Comparison of ENCODE assay signal across 1 cellular context in the genomic region with DNA sequence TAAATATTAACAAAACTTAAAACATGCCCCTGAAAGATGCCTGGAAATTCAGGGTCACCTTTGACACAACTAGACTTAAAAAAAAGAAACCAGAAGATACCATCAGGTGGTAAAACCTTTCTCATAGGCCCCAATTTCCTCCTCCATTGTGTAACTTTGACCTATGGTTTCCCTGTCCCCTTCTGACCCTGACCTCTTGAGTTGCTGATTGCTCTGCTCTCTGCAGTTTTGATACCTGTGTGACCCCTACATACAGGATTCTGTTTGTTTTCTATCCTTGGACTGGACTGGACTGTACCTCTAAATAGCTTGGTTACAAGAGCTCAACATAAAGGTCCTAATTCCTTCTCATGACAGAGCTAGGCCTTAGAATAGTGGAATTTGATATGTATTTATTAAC.
A peak's percentile ranks its signal among the peaks of the same experiment; 100 is the strongest.
TF ChIP-seq lines count a peak whose summit lies in the region.

No MANE protein-coding gene starts in this region.

TF ChIP-seq in HepG2, 621 proteins besides CTCF, POLR2A, EP300 and RAD21 (continued from another document and continues in another):
- TF ChIP-seq, protein P1, sequence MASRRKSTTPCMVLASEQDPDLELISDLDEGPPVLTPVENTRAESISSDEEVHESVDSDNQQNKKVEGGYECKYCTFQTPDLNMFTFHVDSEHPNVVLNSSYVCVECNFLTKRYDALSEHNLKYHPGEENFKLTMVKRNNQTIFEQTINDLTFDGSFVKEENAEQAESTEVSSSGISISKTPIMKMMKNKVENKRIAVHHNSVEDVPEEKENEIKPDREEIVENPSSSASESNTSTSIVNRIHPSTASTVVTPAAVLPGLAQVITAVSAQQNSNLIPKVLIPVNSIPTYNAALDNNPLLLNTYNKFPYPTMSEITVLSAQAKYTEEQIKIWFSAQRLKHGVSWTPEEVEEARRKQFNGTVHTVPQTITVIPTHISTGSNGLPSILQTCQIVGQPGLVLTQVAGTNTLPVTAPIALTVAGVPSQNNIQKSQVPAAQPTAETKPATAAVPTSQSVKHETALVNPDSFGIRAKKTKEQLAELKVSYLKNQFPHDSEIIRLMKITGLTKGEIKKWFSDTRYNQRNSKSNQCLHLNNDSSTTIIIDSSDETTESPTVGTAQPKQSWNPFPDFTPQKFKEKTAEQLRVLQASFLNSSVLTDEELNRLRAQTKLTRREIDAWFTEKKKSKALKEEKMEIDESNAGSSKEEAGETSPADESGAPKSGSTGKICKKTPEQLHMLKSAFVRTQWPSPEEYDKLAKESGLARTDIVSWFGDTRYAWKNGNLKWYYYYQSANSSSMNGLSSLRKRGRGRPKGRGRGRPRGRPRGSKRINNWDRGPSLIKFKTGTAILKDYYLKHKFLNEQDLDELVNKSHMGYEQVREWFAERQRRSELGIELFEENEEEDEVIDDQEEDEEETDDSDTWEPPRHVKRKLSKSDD (CRISPR knock-in tag; IDR thresholded peaks at IDR 0.05; ENCODE audit: low read depth): no peak
- TF ChIP-seq ZMYM4 (CRISPR knock-in tag; IDR thresholded peaks at IDR 0.05) (peak; percentile 95), NCOR1 (IDR thresholded peaks at IDR 0.05; ENCODE audit: borderline replicate concordance, low read length) (peak; percentile 67), NFE2L2 (IDR thresholded peaks at IDR 0.05; ENCODE audit: low read length) (no peak), BRD4 (CRISPR knock-in tag; IDR thresholded peaks at IDR 0.05) (no peak), CBX2 (IDR thresholded peaks at IDR 0.05; ENCODE audit: low read depth, low read length) (no peak), CBX2 (CRISPR knock-in tag; IDR thresholded peaks at IDR 0.05; ENCODE audit: low read depth) (no peak), HDAC1 (CRISPR knock-in tag; IDR thresholded peaks at IDR 0.05) (peak; percentile 48; the same call in 1 of the 2 replicates), SSRP1 (CRISPR knock-in tag; IDR thresholded peaks at IDR 0.05) (no peak), MXD4 (CRISPR knock-in tag; IDR thresholded peaks at IDR 0.05) (no peak), SP4 (CRISPR knock-in tag; IDR thresholded peaks at IDR 0.05) (no peak), RFXAP (CRISPR knock-in tag; IDR thresholded peaks at IDR 0.05; ENCODE audit: borderline replicate concordance) (no peak), HOXA7 (CRISPR knock-in tag; IDR thresholded peaks at IDR 0.05) (no peak), ZNF232 (CRISPR knock-in tag; IDR thresholded peaks at IDR 0.05; ENCODE audit: borderline replicate concordance) (no peak), HMG20A (CRISPR knock-in tag; IDR thresholded peaks at IDR 0.05; ENCODE audit: borderline replicate concordance) (peak; percentile 76; the same call in 1 of the 2 replicates), CCAR2 (optimal IDR thresholded peaks at IDR 0.05; ENCODE audit: low read depth, low read length) (no peak), AHR (CRISPR knock-in tag; IDR thresholded peaks at IDR 0.05) (no peak), ZNF136 (CRISPR knock-in tag; IDR thresholded peaks at IDR 0.05; ENCODE audit: low read depth) (no peak), HHEX (CRISPR knock-in tag; IDR thresholded peaks at IDR 0.05) (peak; percentile 28; the same call in 1 of the 2 replicates), MIER2 (CRISPR knock-in tag; IDR thresholded peaks at IDR 0.05) (no peak), ZBTB20 (CRISPR knock-in tag; IDR thresholded peaks at IDR 0.05; ENCODE audit: borderline replicate concordance, low read depth) (peak; percentile 82; the same call in 1 of the 2 replicates), TEAD3 (CRISPR knock-in tag; optimal IDR thresholded peaks at IDR 0.05; ENCODE audit: borderline replicate concordance) (peak; percentile 48), HOXA9 (CRISPR knock-in tag; IDR thresholded peaks at IDR 0.05; ENCODE audit: borderline replicate concordance) (no peak)
- TF ChIP-seq, protein P2, sequence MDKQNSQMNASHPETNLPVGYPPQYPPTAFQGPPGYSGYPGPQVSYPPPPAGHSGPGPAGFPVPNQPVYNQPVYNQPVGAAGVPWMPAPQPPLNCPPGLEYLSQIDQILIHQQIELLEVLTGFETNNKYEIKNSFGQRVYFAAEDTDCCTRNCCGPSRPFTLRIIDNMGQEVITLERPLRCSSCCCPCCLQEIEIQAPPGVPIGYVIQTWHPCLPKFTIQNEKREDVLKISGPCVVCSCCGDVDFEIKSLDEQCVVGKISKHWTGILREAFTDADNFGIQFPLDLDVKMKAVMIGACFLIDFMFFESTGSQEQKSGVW (CRISPR knock-in tag; IDR thresholded peaks at IDR 0.05; ENCODE audit: borderline replicate concordance): no peak
- TF ChIP-seq, protein P3, sequence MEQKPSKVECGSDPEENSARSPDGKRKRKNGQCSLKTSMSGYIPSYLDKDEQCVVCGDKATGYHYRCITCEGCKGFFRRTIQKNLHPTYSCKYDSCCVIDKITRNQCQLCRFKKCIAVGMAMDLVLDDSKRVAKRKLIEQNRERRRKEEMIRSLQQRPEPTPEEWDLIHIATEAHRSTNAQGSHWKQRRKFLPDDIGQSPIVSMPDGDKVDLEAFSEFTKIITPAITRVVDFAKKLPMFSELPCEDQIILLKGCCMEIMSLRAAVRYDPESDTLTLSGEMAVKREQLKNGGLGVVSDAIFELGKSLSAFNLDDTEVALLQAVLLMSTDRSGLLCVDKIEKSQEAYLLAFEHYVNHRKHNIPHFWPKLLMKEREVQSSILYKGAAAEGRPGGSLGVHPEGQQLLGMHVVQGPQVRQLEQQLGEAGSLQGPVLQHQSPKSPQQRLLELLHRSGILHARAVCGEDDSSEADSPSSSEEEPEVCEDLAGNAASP (CRISPR knock-in tag; IDR thresholded peaks at IDR 0.05; ENCODE audit: borderline replicate concordance): peak; percentile 96
- TF ChIP-seq, protein P4, sequence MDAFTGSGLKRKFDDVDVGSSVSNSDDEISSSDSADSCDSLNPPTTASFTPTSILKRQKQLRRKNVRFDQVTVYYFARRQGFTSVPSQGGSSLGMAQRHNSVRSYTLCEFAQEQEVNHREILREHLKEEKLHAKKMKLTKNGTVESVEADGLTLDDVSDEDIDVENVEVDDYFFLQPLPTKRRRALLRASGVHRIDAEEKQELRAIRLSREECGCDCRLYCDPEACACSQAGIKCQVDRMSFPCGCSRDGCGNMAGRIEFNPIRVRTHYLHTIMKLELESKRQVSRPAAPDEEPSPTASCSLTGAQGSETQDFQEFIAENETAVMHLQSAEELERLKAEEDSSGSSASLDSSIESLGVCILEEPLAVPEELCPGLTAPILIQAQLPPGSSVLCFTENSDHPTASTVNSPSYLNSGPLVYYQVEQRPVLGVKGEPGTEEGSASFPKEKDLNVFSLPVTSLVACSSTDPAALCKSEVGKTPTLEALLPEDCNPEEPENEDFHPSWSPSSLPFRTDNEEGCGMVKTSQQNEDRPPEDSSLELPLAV (CRISPR knock-in tag; conservative IDR thresholded peaks at IDR 0.05; ENCODE audit: low read depth): no peak
- TF ChIP-seq, protein P5, sequence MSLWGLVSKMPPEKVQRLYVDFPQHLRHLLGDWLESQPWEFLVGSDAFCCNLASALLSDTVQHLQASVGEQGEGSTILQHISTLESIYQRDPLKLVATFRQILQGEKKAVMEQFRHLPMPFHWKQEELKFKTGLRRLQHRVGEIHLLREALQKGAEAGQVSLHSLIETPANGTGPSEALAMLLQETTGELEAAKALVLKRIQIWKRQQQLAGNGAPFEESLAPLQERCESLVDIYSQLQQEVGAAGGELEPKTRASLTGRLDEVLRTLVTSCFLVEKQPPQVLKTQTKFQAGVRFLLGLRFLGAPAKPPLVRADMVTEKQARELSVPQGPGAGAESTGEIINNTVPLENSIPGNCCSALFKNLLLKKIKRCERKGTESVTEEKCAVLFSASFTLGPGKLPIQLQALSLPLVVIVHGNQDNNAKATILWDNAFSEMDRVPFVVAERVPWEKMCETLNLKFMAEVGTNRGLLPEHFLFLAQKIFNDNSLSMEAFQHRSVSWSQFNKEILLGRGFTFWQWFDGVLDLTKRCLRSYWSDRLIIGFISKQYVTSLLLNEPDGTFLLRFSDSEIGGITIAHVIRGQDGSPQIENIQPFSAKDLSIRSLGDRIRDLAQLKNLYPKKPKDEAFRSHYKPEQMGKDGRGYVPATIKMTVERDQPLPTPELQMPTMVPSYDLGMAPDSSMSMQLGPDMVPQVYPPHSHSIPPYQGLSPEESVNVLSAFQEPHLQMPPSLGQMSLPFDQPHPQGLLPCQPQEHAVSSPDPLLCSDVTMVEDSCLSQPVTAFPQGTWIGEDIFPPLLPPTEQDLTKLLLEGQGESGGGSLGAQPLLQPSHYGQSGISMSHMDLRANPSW (CRISPR knock-in tag; IDR thresholded peaks at IDR 0.05; ENCODE audit: borderline replicate concordance): no peak
- TF ChIP-seq, protein P6, sequence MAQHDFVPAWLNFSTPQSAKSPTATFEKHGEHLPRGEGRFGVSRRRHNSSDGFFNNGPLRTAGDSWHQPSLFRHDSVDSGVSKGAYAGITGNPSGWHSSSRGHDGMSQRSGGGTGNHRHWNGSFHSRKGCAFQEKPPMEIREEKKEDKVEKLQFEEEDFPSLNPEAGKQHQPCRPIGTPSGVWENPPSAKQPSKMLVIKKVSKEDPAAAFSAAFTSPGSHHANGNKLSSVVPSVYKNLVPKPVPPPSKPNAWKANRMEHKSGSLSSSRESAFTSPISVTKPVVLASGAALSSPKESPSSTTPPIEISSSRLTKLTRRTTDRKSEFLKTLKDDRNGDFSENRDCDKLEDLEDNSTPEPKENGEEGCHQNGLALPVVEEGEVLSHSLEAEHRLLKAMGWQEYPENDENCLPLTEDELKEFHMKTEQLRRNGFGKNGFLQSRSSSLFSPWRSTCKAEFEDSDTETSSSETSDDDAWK (CRISPR knock-in tag; IDR thresholded peaks at IDR 0.05): no peak
- TF ChIP-seq, protein P7, sequence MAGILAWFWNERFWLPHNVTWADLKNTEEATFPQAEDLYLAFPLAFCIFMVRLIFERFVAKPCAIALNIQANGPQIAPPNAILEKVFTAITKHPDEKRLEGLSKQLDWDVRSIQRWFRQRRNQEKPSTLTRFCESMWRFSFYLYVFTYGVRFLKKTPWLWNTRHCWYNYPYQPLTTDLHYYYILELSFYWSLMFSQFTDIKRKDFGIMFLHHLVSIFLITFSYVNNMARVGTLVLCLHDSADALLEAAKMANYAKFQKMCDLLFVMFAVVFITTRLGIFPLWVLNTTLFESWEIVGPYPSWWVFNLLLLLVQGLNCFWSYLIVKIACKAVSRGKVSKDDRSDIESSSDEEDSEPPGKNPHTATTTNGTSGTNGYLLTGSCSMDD (CRISPR knock-in tag; IDR thresholded peaks at IDR 0.05): no peak
- TF ChIP-seq, protein P8, sequence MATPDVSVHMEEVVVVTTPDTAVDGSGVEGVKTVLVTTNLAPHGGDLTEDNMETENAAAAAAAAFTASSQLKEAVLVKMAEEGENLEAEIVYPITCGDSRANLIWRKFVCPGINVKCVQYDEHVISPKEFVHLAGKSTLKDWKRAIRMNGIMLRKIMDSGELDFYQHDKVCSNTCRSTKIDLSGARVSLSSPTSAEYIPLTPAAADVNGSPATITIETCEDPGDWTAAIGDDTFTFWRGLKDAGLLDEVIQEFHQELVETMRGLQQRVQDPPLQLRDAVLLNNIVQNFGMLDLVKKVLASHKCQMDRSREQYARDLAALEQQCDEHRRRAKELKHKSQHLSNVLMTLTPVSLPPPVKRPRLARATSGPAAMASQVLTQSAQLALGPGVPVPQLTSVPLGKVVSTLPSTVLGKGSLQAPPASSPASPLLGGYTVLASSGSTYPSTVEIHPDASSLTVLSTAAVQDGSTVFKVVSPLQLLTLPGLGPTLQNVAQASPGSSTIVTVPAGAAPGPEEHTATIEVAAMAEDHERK (CRISPR knock-in tag; IDR thresholded peaks at IDR 0.05; ENCODE audit: low read depth): no peak
- TF ChIP-seq, protein P9, sequence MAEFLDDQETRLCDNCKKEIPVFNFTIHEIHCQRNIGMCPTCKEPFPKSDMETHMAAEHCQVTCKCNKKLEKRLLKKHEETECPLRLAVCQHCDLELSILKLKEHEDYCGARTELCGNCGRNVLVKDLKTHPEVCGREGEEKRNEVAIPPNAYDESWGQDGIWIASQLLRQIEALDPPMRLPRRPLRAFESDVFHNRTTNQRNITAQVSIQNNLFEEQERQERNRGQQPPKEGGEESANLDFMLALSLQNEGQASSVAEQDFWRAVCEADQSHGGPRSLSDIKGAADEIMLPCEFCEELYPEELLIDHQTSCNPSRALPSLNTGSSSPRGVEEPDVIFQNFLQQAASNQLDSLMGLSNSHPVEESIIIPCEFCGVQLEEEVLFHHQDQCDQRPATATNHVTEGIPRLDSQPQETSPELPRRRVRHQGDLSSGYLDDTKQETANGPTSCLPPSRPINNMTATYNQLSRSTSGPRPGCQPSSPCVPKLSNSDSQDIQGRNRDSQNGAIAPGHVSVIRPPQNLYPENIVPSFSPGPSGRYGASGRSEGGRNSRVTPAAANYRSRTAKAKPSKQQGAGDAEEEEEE (CRISPR knock-in tag; IDR thresholded peaks at IDR 0.05; ENCODE audit: borderline replicate concordance): no peak
- TF ChIP-seq, protein P10, sequence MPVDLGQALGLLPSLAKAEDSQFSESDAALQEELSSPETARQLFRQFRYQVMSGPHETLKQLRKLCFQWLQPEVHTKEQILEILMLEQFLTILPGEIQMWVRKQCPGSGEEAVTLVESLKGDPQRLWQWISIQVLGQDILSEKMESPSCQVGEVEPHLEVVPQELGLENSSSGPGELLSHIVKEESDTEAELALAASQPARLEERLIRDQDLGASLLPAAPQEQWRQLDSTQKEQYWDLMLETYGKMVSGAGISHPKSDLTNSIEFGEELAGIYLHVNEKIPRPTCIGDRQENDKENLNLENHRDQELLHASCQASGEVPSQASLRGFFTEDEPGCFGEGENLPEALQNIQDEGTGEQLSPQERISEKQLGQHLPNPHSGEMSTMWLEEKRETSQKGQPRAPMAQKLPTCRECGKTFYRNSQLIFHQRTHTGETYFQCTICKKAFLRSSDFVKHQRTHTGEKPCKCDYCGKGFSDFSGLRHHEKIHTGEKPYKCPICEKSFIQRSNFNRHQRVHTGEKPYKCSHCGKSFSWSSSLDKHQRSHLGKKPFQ (CRISPR knock-in tag; IDR thresholded peaks at IDR 0.05; ENCODE audit: insufficient replicate concordance): no peak
- TF ChIP-seq, protein P11, sequence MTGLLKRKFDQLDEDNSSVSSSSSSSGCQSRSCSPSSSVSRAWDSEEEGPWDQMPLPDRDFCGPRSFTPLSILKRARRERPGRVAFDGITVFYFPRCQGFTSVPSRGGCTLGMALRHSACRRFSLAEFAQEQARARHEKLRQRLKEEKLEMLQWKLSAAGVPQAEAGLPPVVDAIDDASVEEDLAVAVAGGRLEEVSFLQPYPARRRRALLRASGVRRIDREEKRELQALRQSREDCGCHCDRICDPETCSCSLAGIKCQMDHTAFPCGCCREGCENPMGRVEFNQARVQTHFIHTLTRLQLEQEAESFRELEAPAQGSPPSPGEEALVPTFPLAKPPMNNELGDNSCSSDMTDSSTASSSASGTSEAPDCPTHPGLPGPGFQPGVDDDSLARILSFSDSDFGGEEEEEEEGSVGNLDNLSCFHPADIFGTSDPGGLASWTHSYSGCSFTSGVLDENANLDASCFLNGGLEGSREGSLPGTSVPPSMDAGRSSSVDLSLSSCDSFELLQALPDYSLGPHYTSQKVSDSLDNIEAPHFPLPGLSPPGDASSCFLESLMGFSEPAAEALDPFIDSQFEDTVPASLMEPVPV (CRISPR knock-in tag; IDR thresholded peaks at IDR 0.05): no peak
- TF ChIP-seq, protein P12, sequence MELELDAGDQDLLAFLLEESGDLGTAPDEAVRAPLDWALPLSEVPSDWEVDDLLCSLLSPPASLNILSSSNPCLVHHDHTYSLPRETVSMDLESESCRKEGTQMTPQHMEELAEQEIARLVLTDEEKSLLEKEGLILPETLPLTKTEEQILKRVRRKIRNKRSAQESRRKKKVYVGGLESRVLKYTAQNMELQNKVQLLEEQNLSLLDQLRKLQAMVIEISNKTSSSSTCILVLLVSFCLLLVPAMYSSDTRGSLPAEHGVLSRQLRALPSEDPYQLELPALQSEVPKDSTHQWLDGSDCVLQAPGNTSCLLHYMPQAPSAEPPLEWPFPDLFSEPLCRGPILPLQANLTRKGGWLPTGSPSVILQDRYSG (CRISPR knock-in tag; IDR thresholded peaks at IDR 0.05): no peak
